ENCODE assay signal across 18 cellular contexts in genomic region chr2:203667838-203668237, GRCh38. TPM values are rescaled to one million over a fixed set of nuclear protein-coding genes. Genes with fewer than 3 reads are reported as not detected.
DNase-seq lines count a peak whose midpoint lies in the region; ATAC-seq, FAIRE-seq and TF ChIP-seq lines count a peak whose summit lies in the region.
"Had no signal": no experiment of that assay in that cellular context is flagged by ENCODE, and none has a peak within 500 bp of the region (broad histone marks: within the 10 kb centered on the region; RNA-seq: fewer than 3 reads in every experiment).

No MANE protein-coding gene starts in this region.

- CTCF ChIA-PET in HepG2 (lab: Yijun Ruan, JAX; ENCODE audit: low intra/inter-chr PET ratio, low total read pairs): no interaction called here

- H3K4me1 ChIP-seq in HepG2 (ENCODE audit: insufficient read depth, low read length) (peaks cover 22% of the 10 kb centered on the region), right lobe of liver (no peaks in the 10 kb centered on the region), GM23338 (ENCODE audit: insufficient read depth) (peaks cover 22% of the 10 kb centered on the region)

- TF ChIP-seq EP300 in HepG2 (IDR thresholded peaks at IDR 0.05; ENCODE audit: low read depth in 2 of 2, low read length in 2 of 2) (no peak), HepG2 (CRISPR knock-in tag; IDR thresholded peaks at IDR 0.05; ENCODE audit: borderline replicate concordance) (no peak)

- H4K20me1 ChIP-seq in HepG2 (ENCODE audit: insufficient read depth, low read length): no peaks in the 10 kb centered on the region
- no peaks in the 10 kb centered on the region for H4K20me1 ChIP-seq in GM23338 (replicated peaks; ENCODE audit: insufficient read depth)

- TF ChIP-seq RAD21 in HepG2 (CRISPR knock-in tag; IDR thresholded peaks at IDR 0.05): no peak

- in situ Hi-C loops in HepG2 (cut with HindIII; ENCODE audit: extremely low pct_ligation_motif_present, low pct_unique_long_range_greater_than_20kb): loop anchor here (25.0 kb wide), 1 partner anchor 431 kb away; the partner anchor contains the start of gene CYP20A1

- no peaks in the 10 kb centered on the region for H3F3A ChIP-seq in GM23338 (replicated peaks; ENCODE audit: low read depth)

- no peak for TF ChIP-seq CTCF in HepG2 (CRISPR knock-in tag; IDR thresholded peaks at IDR 0.05)
- no peak for TF ChIP-seq CTCF in right lobe of liver (IDR thresholded peaks at IDR 0.05)
- TF ChIP-seq CTCF in GM23338 (conservative IDR thresholded peaks at IDR 0.05; ENCODE audit: low read depth in 2 of 2): no peak
- no peak for TF ChIP-seq CTCF in nephron progenitor cell (IDR thresholded peaks at IDR 0.05)

- no TSS peak for BruUV-seq in HepG2 (replicated peaks; lab: Mats Ljungman, UMichigan)

- H3K27ac ChIP-seq in HepG2 (ENCODE audit: extremely low read length, insufficient read depth, low read length) (no peak overlapping the region), right lobe of liver (no peak overlapping the region), GM23338 (ENCODE audit: low read depth) (no peak overlapping the region)

- ATAC-seq in HepG2 (no peak), right lobe of liver (no peak), GM23338 (no peak), GM19452 (IDR thresholded peaks at IDR 0.05; ENCODE audit: unreplicated experiment) (no peak), GM18519 (IDR thresholded peaks at IDR 0.05; ENCODE audit: low FRiP score, unreplicated experiment) (no peak)
- ATAC-seq: K562 had no signal

- H3K27me3 ChIP-seq in HepG2 (ENCODE audit: control insufficient read depth in 1 of 2, insufficient read depth in 2 of 2, low read length in 2 of 2) (no peaks in the 10 kb centered on the region), right lobe of liver (no peaks in the 10 kb centered on the region), GM23338 (ENCODE audit: insufficient read depth) (no peaks in the 10 kb centered on the region)

- H3K4me1 Mint-ChIP-seq in GM23338: peaks cover 16% of the 10 kb centered on the region
- peaks cover 17% of the 10 kb centered on the region for H3K4me1 Mint-ChIP-seq in nephron progenitor cell

- H3K4me3 ChIP-seq in HepG2 (replicated peaks in 1 of 3; ENCODE audit: insufficient read depth in 1 of 3, low read depth in 2 of 3, low read length in 3 of 3) (no peak overlapping the region), right lobe of liver (no peak overlapping the region), GM23338 (no peak overlapping the region)
- H3K4me3 ChIP-seq: K562 had no signal

- H3K9me3 ChIP-seq in HepG2 (ENCODE audit: low read length) (no peaks in the 10 kb centered on the region), right lobe of liver (no peaks in the 10 kb centered on the region)

- no peaks in the 10 kb centered on the region for H3K36me3 Mint-ChIP-seq in GM23338 (ENCODE audit: low read depth)
- no peaks in the 10 kb centered on the region for H3K36me3 Mint-ChIP-seq in nephron progenitor cell (ENCODE audit: low read depth)
- H3K36me3 Mint-ChIP-seq: CD14-positive monocyte had no signal

- WGBS in HepG2 (ENCODE audit: low lambda C conversion rate): 91% methylated on average over 2 of the region's 2 CpGs
- WGBS in right lobe of liver (ENCODE audit: insufficient coverage, low coverage, low lambda C conversion rate, missing lambda C conversion rate): 92% methylated on average over 2 of the region's 2 CpGs

- H2AFZ ChIP-seq in HepG2 (ENCODE audit: low read length) (no peak overlapping the region), GM23338 (peak overlapping the region; percentile 72; the same call in 1 of the 2 replicates)

- POLR2A ChIA-PET in HepG2 (lab: Yijun Ruan, JAX): no interaction called here

- FAIRE-seq in HepG2 (lab: Jason Lieb, UNC): no peak
- FAIRE-seq: HTR-8/SVneo, K562 had no signal

- H3K4me2 ChIP-seq in HepG2 (ENCODE audit: low read depth, low read length) (no peak overlapping the region), GM23338 (no peak overlapping the region)

- no peak overlapping the region for H3K4me3 Mint-ChIP-seq in GM23338
- no peak overlapping the region for H3K4me3 Mint-ChIP-seq in nephron progenitor cell
- H3K4me3 Mint-ChIP-seq: CD14-positive monocyte, HFFc6 had no signal

- no peaks in the 10 kb centered on the region for H3K9me3 Mint-ChIP-seq in GM23338
- no peaks in the 10 kb centered on the region for H3K9me3 Mint-ChIP-seq in nephron progenitor cell
- H3K9me3 Mint-ChIP-seq: HFFc6 had no signal

- no peaks in the 10 kb centered on the region for H3K79me2 ChIP-seq in HepG2 (ENCODE audit: insufficient read depth, low read length)
- no peaks in the 10 kb centered on the region for H3K79me2 ChIP-seq in GM23338 (replicated peaks; ENCODE audit: insufficient read depth)

- 0 out of 2 replicates have a peak, but pooled peaks cover 7% of the 10 kb centered on the region for H3K9me2 ChIP-seq in GM23338 (ENCODE audit: insufficient read depth)

- no peak for DNase-seq in HepG2 (ENCODE audit: low spot score)
- DNase-seq in right lobe of liver: no peak
- no peak for DNase-seq in GM23338 (ENCODE audit: low spot score)
- peak; percentile 59 for DNase-seq in NCI-H82 (lab: John Stamatoyannopoulos, UW)
- DNase-seq in nephron progenitor cell: no peak
- no peak for DNase-seq in GOT3 (lab: John Stamatoyannopoulos, UW)
- DNase-seq: DMS53, GF-D8, HCEC 1CT, HFFc6 had no signal

- no peak for TF ChIP-seq POLR2A in HepG2 (IDR thresholded peaks at IDR 0.05; ENCODE audit: insufficient read depth in 1 of 2, low read depth in 2 of 2, low read length in 2 of 2)
- TF ChIP-seq POLR2A in right lobe of liver (IDR thresholded peaks at IDR 0.05): no peak

- H3K27me3 Mint-ChIP-seq in GM23338 (ENCODE audit: insufficient read depth, low read depth, poor library complexity): no peaks in the 10 kb centered on the region
- peaks cover 6% of the 10 kb centered on the region for H3K27me3 Mint-ChIP-seq in nephron progenitor cell (ENCODE audit: low read depth, poor library complexity)

- H3K36me3 ChIP-seq in HepG2 (replicated peaks in 1 of 2; ENCODE audit: control insufficient read depth in 1 of 2, insufficient read depth in 2 of 2, low read length in 2 of 2) (no peaks in the 10 kb centered on the region), right lobe of liver (no peaks in the 10 kb centered on the region), GM23338 (ENCODE audit: insufficient read depth) (no peaks in the 10 kb centered on the region)

- no peak overlapping the region for H3K27ac Mint-ChIP-seq in GM23338
- H3K27ac Mint-ChIP-seq in nephron progenitor cell: peak overlapping the region; percentile 14
- H3K27ac Mint-ChIP-seq: CD14-positive monocyte, HFFc6 had no signal

- intact Hi-C loops in HepG2 (cut with micrococcal nuclease; ENCODE audit: unreplicated experiment) (no loop called here), right lobe of liver (cut with DNase I) (no loop called here)

- H3K9ac ChIP-seq in HepG2 (ENCODE audit: insufficient read depth, low read depth, low read length): no peak overlapping the region

TF ChIP-seq in GM23338, 12 proteins besides CTCF, POLR2A, EP300 and RAD21 (continues in another document):
- TF ChIP-seq NANOG (IDR thresholded peaks at IDR 0.05; ENCODE audit: borderline replicate concordance) (no peak), STAT1 (IDR thresholded peaks at IDR 0.05; ENCODE audit: unreplicated experiment) (no peak), CREB1 (CRISPR knock-in tag; IDR thresholded peaks at IDR 0.05; ENCODE audit: low read depth) (no peak), EZH2phosphoT487 (IDR thresholded peaks at IDR 0.05; ENCODE audit: unreplicated experiment) (no peak), ZNF331 (CRISPR knock-in tag; IDR thresholded peaks at IDR 0.05; ENCODE audit: low read depth) (no peak)

RNA-seq across cellular contexts. Expression of gene CD28, which starts 38.6 kb away (rescaled TPM):
- total RNA-seq in HepG2 (2016; rRNA removed; fragmentation: Illumina TruSeq; extraction: Trizol): not detected in 2 replicates
- not detected in 2 replicates for total RNA-seq in HepG2 (2016; cell fraction: cytosol; rRNA removed; fragmentation: Illumina TruSeq; extraction: Trizol; ENCODE audit: low read depth)
- total RNA-seq in HepG2 (2016; cell fraction: insoluble cytoplasmic fraction; rRNA removed; fragmentation: Illumina TruSeq; extraction: Trizol): not detected in 2 replicates
- 0.03 TPM in 1 of 2 replicates, not detected in the other for total RNA-seq in HepG2 (2016; cell fraction: membrane; rRNA removed; fragmentation: Illumina TruSeq; extraction: Trizol)
- total RNA-seq in HepG2 (2016; cell fraction: nucleus; rRNA removed; fragmentation: Illumina TruSeq; extraction: Trizol): not detected in 2 replicates
- polyA plus RNA-seq in HepG2 (2011; rRNA removed): not detected in 2 replicates
- polyA plus RNA-seq in HepG2 (2011; cell fraction: cytosol; rRNA removed): 0.03 TPM in 2 replicates
- not detected in 2 replicates for polyA plus RNA-seq in HepG2 (2011; cell fraction: nucleus; rRNA removed)
- polyA plus RNA-seq in HepG2 (2012): not detected in 2 replicates
- polyA plus RNA-seq in HepG2 (2016; cell fraction: cytosol; fragmentation: Illumina TruSeq; extraction: Trizol; ENCODE audit: low read depth): not detected in 2 replicates
- polyA plus RNA-seq in HepG2 (2016; cell fraction: insoluble cytoplasmic fraction; fragmentation: Illumina TruSeq; extraction: Trizol; ENCODE audit: low read depth): not detected in 2 replicates
- not detected in 2 replicates for polyA plus RNA-seq in HepG2 (2016; cell fraction: membrane; fragmentation: Illumina TruSeq; extraction: Trizol; ENCODE audit: low read depth)
- polyA plus RNA-seq in HepG2 (2016; cell fraction: nucleus; fragmentation: Illumina TruSeq; extraction: Trizol; ENCODE audit: insufficient read depth, low read depth): not detected in 2 replicates
- polyA minus RNA-seq in HepG2 (2011; rRNA and poly(A)+ RNA removed; ENCODE audit: low replicate concordance): not detected in 2 replicates
- not detected in 2 replicates for polyA minus RNA-seq in HepG2 (2011; cell fraction: cytosol; rRNA and poly(A)+ RNA removed)
- polyA minus RNA-seq in HepG2 (2011; cell fraction: nucleus; rRNA and poly(A)+ RNA removed): not detected in 2 replicates
- 1 to 10 TPM in 1 of 6 experiments, under 1 TPM in 5; 0.16 to 1.6 (median 0.46) TPM for total RNA-seq in right lobe of liver
- total RNA-seq in GM23338 (2014; rRNA removed; shearing (Covaris generic)): not detected in 2 replicates
- not detected in 2 replicates for polyA plus RNA-seq in GM23338 (2016; fragmentation: Nextera tagmentation; extraction: Ambion mirVana)
- total RNA-seq: A673, H4, HFFc6 had no signal
- polyA plus RNA-seq: BJ had no signal
